8 cellular contexts compared by ENCODE assay signal in genomic region chr21:33362044-33362555, GRCh38. TPM values are rescaled to one million over a fixed set of nuclear protein-coding genes. Genes with fewer than 3 reads are reported as not detected.
DNase-seq lines count a peak whose midpoint lies in the region; FAIRE-seq and TF ChIP-seq lines count a peak whose summit lies in the region.

No MANE protein-coding gene starts in this region.

- no peak overlapping the region for H4K8ac ChIP-seq in neuronal stem cell (ENCODE audit: low read depth, low read length)

- H3K27ac ChIP-seq in colonic mucosa = peak overlapping the region; percentile 85
- peak overlapping the region; percentile 90 to 91 for H3K27ac ChIP-seq in mucosa of rectum (ENCODE audit: low read depth in 2 of 2, low read length in 2 of 2)
- no peak overlapping the region for H3K27ac ChIP-seq in neuronal stem cell (replicated peaks; ENCODE audit: low read length)

- no peak overlapping the region for H3K4ac ChIP-seq in neuronal stem cell (ENCODE audit: low read length)

- FAIRE-seq in GM12891 (lab: Jason Lieb, UNC) = peak; percentile 47

- TF ChIP-seq CTCF in colonic mucosa (IDR thresholded peaks at IDR 0.05) = no peak

- intact Hi-C loops in colonic mucosa (cut with DNase I) = no loop called here
- intact Hi-C loops in posterior cingulate gyrus (cut with DNase I) = no loop called here

- no peak overlapping the region for H3K18ac ChIP-seq in neuronal stem cell (ENCODE audit: low read length)

- no peak overlapping the region for H2BK12ac ChIP-seq in neuronal stem cell (ENCODE audit: low read length)

- H3K9me3 ChIP-seq in colonic mucosa = no peaks in the 10 kb centered on the region
- peaks cover under 1 to 1% of the 10 kb centered on the region in 2 donors for H3K9me3 ChIP-seq in mucosa of rectum (ENCODE audit: control insufficient read depth in 2 of 2, low read length in 2 of 2)
- H3K9me3 ChIP-seq in neuronal stem cell (replicated peaks in 1 of 2; ENCODE audit: control insufficient read depth in 2 of 2, insufficient read depth in 1 of 2, low read depth in 1 of 2, low read length in 2 of 2) = peaks cover 0 to 7% of the 10 kb centered on the region in 2 donors

- no peak overlapping the region for H3K4me2 ChIP-seq in neuronal stem cell (ENCODE audit: insufficient read depth, low read length, poor library complexity, severe bottlenecking)

- H2BK5ac ChIP-seq in neuronal stem cell (ENCODE audit: low read length) = no peak overlapping the region

- no peak overlapping the region for H4K91ac ChIP-seq in neuronal stem cell (ENCODE audit: low read depth, low read length, poor library complexity)

- DNase-seq in GM12891 (ENCODE audit: insufficient read length, low spot score) (no peak), NCI-H1417 treated with DMSO at 0.1 percent for 48 hours (lab: John Stamatoyannopoulos, UW) (peak; percentile 66), UCSD-AML1 (lab: John Stamatoyannopoulos, UW; ENCODE audit: unreplicated experiment) (peak; percentile 43), colonic mucosa (peak; percentile 64), posterior cingulate gyrus (no peak), NCI-H446 treated with DMSO at 0.1 percent for 48 hours (lab: John Stamatoyannopoulos, UW) (no peak), neuronal stem cell (ENCODE audit: low spot score) (no peak)

- H3K4me1 ChIP-seq in colonic mucosa (peaks cover 4% of the 10 kb centered on the region), mucosa of rectum (ENCODE audit: control insufficient read depth in 2 of 2, insufficient read depth in 2 of 2, low read length in 2 of 2) (peaks cover 18 to 19% of the 10 kb centered on the region in 2 donors), neuronal stem cell (ENCODE audit: control insufficient read depth in 2 of 2, insufficient read depth in 1 of 2, low read depth in 1 of 2, low read length in 2 of 2) (no peaks in the 10 kb centered on the region)

- H3K14ac ChIP-seq in neuronal stem cell (ENCODE audit: low read length) = no peak overlapping the region

- H3K27me3 ChIP-seq in colonic mucosa (no peaks in the 10 kb centered on the region), mucosa of rectum (ENCODE audit: control insufficient read depth in 2 of 2, insufficient read depth in 2 of 2, low read length in 2 of 2) (no peaks in the 10 kb centered on the region), neuronal stem cell (ENCODE audit: control insufficient read depth in 3 of 3, insufficient read depth in 3 of 3, low read depth in 1 of 3, low read length in 3 of 3) (no peaks in the 10 kb centered on the region)

- no peak overlapping the region for H2AK5ac ChIP-seq in neuronal stem cell (ENCODE audit: low read depth, low read length)

- peak overlapping the region in 1 of 2 donors; percentile 38 for H3K9ac ChIP-seq in colonic mucosa (ENCODE audit: low read depth in 2 of 2, low read length in 2 of 2)
- peak overlapping the region; percentile 9 to 53 for H3K9ac ChIP-seq in mucosa of rectum (ENCODE audit: low read depth in 1 of 2, low read length in 2 of 2)
- H3K9ac ChIP-seq in neuronal stem cell (ENCODE audit: low read depth, low read length, poor library complexity) = no peak overlapping the region

- H3K4me3 ChIP-seq in colonic mucosa = no peak overlapping the region
- peak overlapping the region; percentile 51 to 70 for H3K4me3 ChIP-seq in mucosa of rectum (ENCODE audit: low read length in 2 of 2)
- H3K4me3 ChIP-seq in neuronal stem cell (ENCODE audit: low read length in 2 of 2) = no peak overlapping the region

- no peaks in the 10 kb centered on the region for H3K79me1 ChIP-seq in neuronal stem cell (ENCODE audit: low read depth, low read length)

- TF ChIP-seq POLR2A in GM12891 (IDR thresholded peaks at IDR 0.05; ENCODE audit: low read depth, low read length) = peak; percentile 99

- WGBS in neuronal stem cell (ENCODE audit: extremely low coverage in 2 of 2, insufficient read length in 2 of 2, insufficient replicate concordance in 1 of 2), 2 donors = no CpG with 5 or more reads among the region's 12 CpGs

- no peak overlapping the region for H2BK15ac ChIP-seq in neuronal stem cell (ENCODE audit: low read length)

- no peak overlapping the region for H2AFZ ChIP-seq in neuronal stem cell (ENCODE audit: low read length)

- no peaks in the 10 kb centered on the region for H3K36me3 ChIP-seq in colonic mucosa
- peaks cover 0 to 5% of the 10 kb centered on the region in 2 donors for H3K36me3 ChIP-seq in mucosa of rectum (ENCODE audit: control insufficient read depth in 2 of 2, insufficient read depth in 2 of 2, low read length in 2 of 2)
- peaks cover 1 to 2% of the 10 kb centered on the region in 2 donors for H3K36me3 ChIP-seq in neuronal stem cell (replicated peaks in 1 of 2; ENCODE audit: control insufficient read depth in 2 of 2, insufficient read depth in 2 of 2, low read length in 2 of 2)

- H2BK120ac ChIP-seq in neuronal stem cell (ENCODE audit: low read depth, low read length) = no peak overlapping the region

- H3K23ac ChIP-seq in neuronal stem cell (ENCODE audit: low read depth, low read length, poor library complexity) = no peak overlapping the region

TF ChIP-seq in GM12891, 5 proteins besides CTCF, POLR2A, EP300 and RAD21:
- peak; percentile 89 for TF ChIP-seq TAF1 (IDR thresholded peaks at IDR 0.05; ENCODE audit: low read depth, low read length)
- no peak for TF ChIP-seq PAX5 (IDR thresholded peaks at IDR 0.05; ENCODE audit: insufficient read depth, low read length, severe bottlenecking)
- peak; percentile 94 for TF ChIP-seq POU2F2 (IDR thresholded peaks at IDR 0.05; ENCODE audit: low read depth, low read length)
- TF ChIP-seq SPI1 (IDR thresholded peaks at IDR 0.05; ENCODE audit: low read depth, low read length) = peak; percentile 34; the same call in 1 of the 2 replicates
- TF ChIP-seq POLR2AphosphoS5 (IDR thresholded peaks at IDR 0.05; ENCODE audit: low read depth, low read length) = peak; percentile 99

RNA-seq across cellular contexts. Expression of gene IFNAR1, which starts 37.3 kb away (rescaled TPM):
- polyA plus RNA-seq in GM12891 (2012; ENCODE audit: low read depth, missing spikeins) = 24.2 TPM
- 10 to 100 TPM; 32.3 to 62.2 TPM for total RNA-seq in colonic mucosa
- polyA plus RNA-seq in neuronal stem cell (2013, experiment 1 of 2) = 11.8 TPM
- 14.2 TPM for polyA plus RNA-seq in neuronal stem cell (2013, experiment 2 of 2)

RNA-seq across cellular contexts. Expression of gene IFNGR2, which starts 41.1 kb away (rescaled TPM):
- polyA plus RNA-seq in GM12891 (2012; ENCODE audit: low read depth, missing spikeins) = 46.4 TPM
- total RNA-seq in colonic mucosa = 100 to 1,000 TPM in 1 of 2 donors, 10 to 100 TPM in 1; 53.7 to 128 TPM
- 70.2 TPM for polyA plus RNA-seq in neuronal stem cell (2013, experiment 1 of 2)
- polyA plus RNA-seq in neuronal stem cell (2013, experiment 2 of 2) = 68.9 TPM

Comparison
In these comparisons a context has a peak if more than half of its experiments do, and no peak if none do; other contexts are left out.
1. DNase-seq: peak in NCI-H1417 treated with DMSO at 0.1 percent for 48 hours (single experiment), UCSD-AML1 (single experiment) and colonic mucosa (single experiment); none in GM12891 (single experiment), posterior cingulate gyrus (0 of 10), NCI-H446 treated with DMSO at 0.1 percent for 48 hours (single experiment) and neuronal stem cell (single experiment).
2. H3K4me3 ChIP-seq: peak in mucosa of rectum (2 of 2); none in colonic mucosa (single experiment) and neuronal stem cell (0 of 2).